In the genomic region with DNA sequence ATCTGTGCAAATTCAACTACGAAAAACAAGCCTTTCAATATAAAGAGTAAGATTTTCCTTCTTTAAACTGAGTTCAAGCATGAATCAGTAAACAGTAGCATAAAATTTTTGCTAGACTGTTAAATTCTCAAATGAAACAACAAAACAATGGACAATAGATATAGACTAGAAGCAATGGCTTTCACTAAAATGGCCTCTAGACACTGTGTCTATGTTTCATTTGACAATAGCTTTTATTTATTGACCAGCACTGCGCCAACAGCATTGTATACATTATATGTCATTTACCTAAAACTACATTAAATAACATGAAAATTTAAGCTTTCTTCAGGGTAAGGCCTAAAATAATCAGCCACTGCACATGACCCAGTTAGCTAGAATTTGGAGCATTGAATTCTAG, we compare ENCODE assay signal across 22 cellular contexts.
DNase-seq lines count a peak whose midpoint lies in the region; ATAC-seq and TF ChIP-seq lines count a peak whose summit lies in the region.
"Had no signal": no experiment of that assay in that cellular context is flagged by ENCODE, and none has a peak within 500 bp of the region (broad histone marks: within the 10 kb centered on the region; RNA-seq: fewer than 3 reads in every experiment).

No MANE protein-coding gene starts in this region.

- no peaks in the 10 kb centered on the region for H3K4me1 ChIP-seq in body of pancreas
- H3K4me1 ChIP-seq in uterus, result no peaks in the 10 kb centered on the region
- peaks cover 2% of the 10 kb centered on the region for H3K4me1 ChIP-seq in ovary (ENCODE audit: insufficient read depth)

- ATAC-seq in body of pancreas, result no peak
- ATAC-seq: CD8-positive, alpha-beta T cell; HCT116 had no signal

- no peaks in the 10 kb centered on the region for H3K27me3 Mint-ChIP-seq in chondrocyte (ENCODE audit: low read depth)

- no peaks in the 10 kb centered on the region for H3K9me3 Mint-ChIP-seq in chondrocyte (ENCODE audit: low read depth)
- H3K9me3 Mint-ChIP-seq: CD8-positive, alpha-beta T cell had no signal

- H3K27me3 ChIP-seq in body of pancreas, result no peaks in the 10 kb centered on the region
- H3K27me3 ChIP-seq in uterus, result no peaks in the 10 kb centered on the region
- no peaks in the 10 kb centered on the region for H3K27me3 ChIP-seq in ovary

- H3K27ac ChIP-seq in 22Rv1 (0 out of 2 replicates have a peak overlapping the region, but pooled peaks have one; percentile 1), substantia nigra (ENCODE audit: low read depth, low read length, poor library complexity, severe bottlenecking) (peak overlapping the region; percentile 62), body of pancreas (no peak overlapping the region), uterus (peak overlapping the region in 1 of 2 donors; percentile 4), ovary (no peak overlapping the region)
- H3K27ac ChIP-seq: RWPE1 had no signal

- TF ChIP-seq POLR2A in body of pancreas (IDR thresholded peaks at IDR 0.05) (no peak), uterus (IDR thresholded peaks at IDR 0.05) (no peak), ovary (IDR thresholded peaks at IDR 0.05) (no peak)

- H3K27ac Mint-ChIP-seq in chondrocyte (ENCODE audit: unreplicated experiment), result peak overlapping the region; percentile 57
- H3K27ac Mint-ChIP-seq: CD8-positive, alpha-beta T cell had no signal

- peaks cover 48% of the 10 kb centered on the region for H3K36me3 Mint-ChIP-seq in chondrocyte (ENCODE audit: low read depth)
- H3K36me3 Mint-ChIP-seq: CD8-positive, alpha-beta T cell had no signal

- H3K4me3 ChIP-seq in body of pancreas (no peak overlapping the region), uterus (no peak overlapping the region), ovary (no peak overlapping the region)

- TF ChIP-seq EP300 in ovary (IDR thresholded peaks at IDR 0.05), result no peak

- WGBS in body of pancreas, 2 donors, result 87 to 95% methylated on average over 2 of the region's 2 CpGs
- 97 to 99% (median 98%) methylated on average over 2 of the region's 2 CpGs for WGBS in ovary, 3 donors

- H3K36me3 ChIP-seq in body of pancreas (replicated peaks in 1 of 2; ENCODE audit: insufficient read depth in 1 of 2, low read depth in 2 of 2) (no peaks in the 10 kb centered on the region), uterus (peaks cover 0 to 2% of the 10 kb centered on the region in 2 donors), ovary (no peaks in the 10 kb centered on the region)

- H3K9me3 ChIP-seq in body of pancreas, result no peaks in the 10 kb centered on the region
- H3K9me3 ChIP-seq in uterus, result no peaks in the 10 kb centered on the region
- no peaks in the 10 kb centered on the region for H3K9me3 ChIP-seq in ovary

- TF ChIP-seq CTCF in 22Rv1 (IDR thresholded peaks at IDR 0.05), result no peak
- TF ChIP-seq CTCF in chondrocyte (IDR thresholded peaks at IDR 0.05), result no peak
- TF ChIP-seq CTCF in body of pancreas (IDR thresholded peaks at IDR 0.05), result no peak
- TF ChIP-seq CTCF in uterus (IDR thresholded peaks at IDR 0.05), result no peak
- no peak for TF ChIP-seq CTCF in ovary (IDR thresholded peaks at IDR 0.05)

- intact Hi-C loops in body of pancreas (cut with DNase I), result no loop called here
- intact Hi-C loops in uterus (cut with DNase I; ENCODE audit: low total_unique reads), result no loop called here
- intact Hi-C loops in ovary (cut with DNase I), result no loop called here

- H3K4me1 Mint-ChIP-seq in chondrocyte (ENCODE audit: low read depth), result peaks cover 72% of the 10 kb centered on the region

- H3K4me3 Mint-ChIP-seq in chondrocyte (ENCODE audit: unreplicated experiment), result no peak overlapping the region
- H3K4me3 Mint-ChIP-seq: CD8-positive, alpha-beta T cell had no signal

- DNase-seq in chondrocyte (ENCODE audit: low spot score), result no peak
- DNase-seq in inferior parietal cortex (ENCODE audit: extremely low spot score), result peak; percentile 10
- no peak for DNase-seq in substantia nigra (lab: John Stamatoyannopoulos, UW)
- no peak for DNase-seq in body of pancreas
- no peak for DNase-seq in uterus
- no peak for DNase-seq in stimulated activated CD4-positive, alpha-beta T cell treated with anti-CD3 and anti-CD28 coated beads, Interleukin-2, amount 100 ng/mL, for 48 hours
- DNase-seq in ovary, result no peak
- DNase-seq: 8988T; C1 segment of cervical spinal cord; CD8-positive, alpha-beta T cell; GOT3; MV-4-11; NCI-H1105 treated with DMSO at 0.1 percent for 48 hours; NCI-H2029 treated with DMSO at 0.1 percent for 48 hours; NCI-H226; NCI-H510A treated with DMSO at 0.1 percent for 48 hours; NCI-H774; NK-92 treated with Interleukin-12 subunit alpha and Interleukin-12 subunit beta, amount 100 ng/mL, for 24 hours; SHP77 treated with DMSO at 0.1 percent for 48 hours had no signal

Comparison
In these comparisons a context has a peak if more than half of its experiments do, and no peak if none do; other contexts are left out.
1. H3K27ac ChIP-seq: peak in 22Rv1 (single experiment) and substantia nigra (single experiment); none in body of pancreas (0 of 4) and ovary (0 of 2).